36 cellular contexts compared by ENCODE assay signal in the genomic region with DNA sequence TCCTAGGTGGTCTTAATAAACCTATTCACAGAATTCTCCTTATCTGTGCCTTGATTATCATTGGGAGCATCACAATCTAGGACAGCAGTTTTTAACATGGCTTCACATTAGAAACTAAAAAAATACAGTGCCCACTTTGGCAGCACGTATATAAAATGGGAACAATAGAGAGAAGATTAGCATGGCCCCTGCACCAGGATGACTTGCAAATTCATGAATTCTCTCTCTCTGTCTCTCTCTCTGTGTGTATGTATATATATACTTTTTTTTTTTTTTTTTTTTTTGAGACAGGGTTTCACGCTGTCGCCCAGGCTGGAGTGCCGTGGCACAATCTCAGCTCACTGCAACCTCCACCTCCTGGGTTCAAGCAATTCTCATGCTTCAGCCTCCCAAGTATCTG.
"Had no signal": no experiment of that assay in that cellular context is flagged by ENCODE, and none has a peak within 500 bp of the region (broad histone marks: within the 10 kb centered on the region; RNA-seq: fewer than 3 reads in every experiment).

No MANE protein-coding gene starts in this region.

- H3K36me3 ChIP-seq: breast epithelium had no signal

- ATAC-seq: activated CD8-positive, alpha-beta T cell treated with anti-CD3 and anti-CD28 coated beads for 36 hours; activated naive CD4-positive, alpha-beta T cell treated with anti-CD3 and anti-CD28 coated beads, Interleukin-2, amount 50 U/mL, for 72 hours; activated T-cell treated with anti-CD3 and anti-CD28 coated beads, Interleukin-2, amount 50 U/mL, for 4 hours; activated T-cell treated with anti-CD3 and anti-CD28 coated beads, Interleukin-2, amount 50 U/mL, for 72 hours; activated T-helper 17 cell treated with anti-CD3 and anti-CD28 coated beads, Interleukin-2, amount 50 U/mL, for 72 hours; body of pancreas had no signal

- H3K9me3 ChIP-seq: adrenal gland, body of pancreas, breast epithelium had no signal

- H3K27ac Mint-ChIP-seq: activated B cell treated with CpG ODN at 0.5 μM for 24 hours; activated CD4-positive, alpha-beta memory T cell treated with anti-CD3 and anti-CD28 coated beads for 36 hours; activated CD4-positive, alpha-beta T cell treated with anti-CD3 and anti-CD28 coated beads, Interleukin-2, amount 10 ng/mL, durations not matched to agents 7 days and 5 days; activated CD8-positive, alpha-beta T cell treated with anti-CD3 and anti-CD28 coated beads for 36 hours; activated naive CD4-positive, alpha-beta T cell treated with anti-CD3 and anti-CD28 coated beads for 36 hours; activated naive CD8-positive, alpha-beta T cell treated with anti-CD3 and anti-CD28 coated beads for 36 hours; activated T-cell treated with anti-CD3 and anti-CD28 coated beads, Interleukin-2, amount 50 U/mL, for 72 hours; activated T-helper 1 cell treated with anti-CD3 and anti-CD28 coated beads, Interleukin-12 subunit alpha, Interleukin-12 subunit beta, Interleukin-2, Interleukin-4 antibody, amounts not matched to agents 30 ng/mL and 10 ng/mL and 1 ng/mL, durations not matched to agents 14 hours and 24 hours and 36 hours; activated T-helper 17 cell treated with anti-CD3 and anti-CD28 coated beads, Interleukin-2, amount 50 U/mL, for 72 hours; T-helper 1 cell treated with Interleukin-12 subunit alpha and Interleukin-12 subunit beta and Interleukin-4 antibody, amounts not matched to agents 30 μg/mL and 1 μg/mL, for 36 hours; T-helper 2 cell treated with Interferon-gamma antibody and Interleukin-4, amounts not matched to agents 5 μg/mL and 100 μg/mL, for 36 hours had no signal

- H3K4me1 ChIP-seq: breast epithelium had no signal

- DNase-seq: activated B cell treated with CpG ODN at 0.5 μM for 24 hours; activated CD4-positive, alpha-beta memory T cell treated with anti-CD3 and anti-CD28 coated beads for 36 hours; activated CD4-positive, alpha-beta T cell treated with anti-CD3 and anti-CD28 coated beads for 4 hours; activated CD4-positive, alpha-beta T cell treated with anti-CD3 and anti-CD28 coated beads, Interleukin-2, amount 10 ng/mL, durations not matched to agents 7 days and 5 days; activated CD4-positive, alpha-beta T cell treated with anti-CD3 and anti-CD28 coated beads, Interleukin-2, amount 50 U/mL, for 4 hours; activated CD4-positive, CD25-positive, alpha-beta regulatory T cell treated with anti-CD3 and anti-CD28 coated beads, Interleukin-2, amount 50 U/mL, for 72 hours; activated CD8-positive, alpha-beta memory T cell treated with anti-CD3 and anti-CD28 coated beads, Interleukin-2, amount 50 U/mL, for 4 hours; activated CD8-positive, alpha-beta T cell treated with anti-CD3 and anti-CD28 coated beads for 36 hours; activated effector memory CD4-positive, alpha-beta T cell treated with anti-CD3 and anti-CD28 coated beads, Interleukin-2, amount 50 U/mL, for 16 hours; activated gamma-delta T cell treated with Interleukin-2 at 50 U/mL for 16 hours; activated naive CD4-positive, alpha-beta T cell; activated naive CD4-positive, alpha-beta T cell treated with anti-CD3 and anti-CD28 coated beads for 36 hours; activated naive CD4-positive, alpha-beta T cell treated with anti-CD3 and anti-CD28 coated beads, Interleukin-2, amount 50 U/mL, for 16 hours; activated naive CD8-positive, alpha-beta T cell treated with anti-CD3 and anti-CD28 coated beads for 36 hours; activated T-cell treated with anti-CD3 and anti-CD28 coated beads for 4 hours; activated T-cell treated with anti-CD3 and anti-CD28 coated beads, Interleukin-2, amount 50 U/mL, for 1 hour; activated T-cell treated with anti-CD3 and anti-CD28 coated beads, Interleukin-2, amount 50 U/mL, for 4 hours; activated T-cell treated with anti-CD3 and anti-CD28 coated beads, Interleukin-2, amount 50 U/mL, for 72 hours; adrenal gland; amniotic stem cell; aorta; body of pancreas; brain microvascular endothelial cell; central memory CD4-positive, alpha-beta T cell; T-helper 1 cell; T-helper 2 cell; T-helper 9 cell had no signal

- H3K27me3 Mint-ChIP-seq: activated B cell treated with CpG ODN at 0.5 μM for 24 hours; activated CD4-positive, alpha-beta memory T cell treated with anti-CD3 and anti-CD28 coated beads for 36 hours; activated CD4-positive, alpha-beta T cell treated with anti-CD3 and anti-CD28 coated beads, Interleukin-2, amount 10 ng/mL, durations not matched to agents 7 days and 5 days; activated CD8-positive, alpha-beta T cell treated with anti-CD3 and anti-CD28 coated beads for 36 hours; activated naive CD8-positive, alpha-beta T cell treated with anti-CD3 and anti-CD28 coated beads for 36 hours; activated T-helper 17 cell treated with anti-CD3 and anti-CD28 coated beads, Interleukin-2, amount 50 U/mL, for 72 hours had no signal

- H3K9me3 Mint-ChIP-seq: activated B cell treated with CpG ODN at 0.5 μM for 24 hours; activated CD4-positive, alpha-beta memory T cell treated with anti-CD3 and anti-CD28 coated beads for 36 hours; activated CD4-positive, alpha-beta T cell treated with anti-CD3 and anti-CD28 coated beads, Interleukin-2, amount 10 ng/mL, durations not matched to agents 7 days and 5 days; activated CD8-positive, alpha-beta T cell treated with anti-CD3 and anti-CD28 coated beads for 36 hours; activated naive CD4-positive, alpha-beta T cell treated with anti-CD3 and anti-CD28 coated beads for 36 hours; activated naive CD4-positive, alpha-beta T cell treated with anti-CD3 and anti-CD28 coated beads, Interleukin-2, amount 50 U/mL, for 72 hours; activated naive CD8-positive, alpha-beta T cell treated with anti-CD3 and anti-CD28 coated beads for 36 hours; activated T-cell treated with anti-CD3 and anti-CD28 coated beads, Interleukin-2, amount 50 U/mL, for 4 hours; activated T-cell treated with anti-CD3 and anti-CD28 coated beads, Interleukin-2, amount 50 U/mL, for 72 hours; activated T-helper 1 cell treated with anti-CD3 and anti-CD28 coated beads, Interleukin-12 subunit alpha, Interleukin-12 subunit beta, Interleukin-2, Interleukin-4 antibody, amounts not matched to agents 30 ng/mL and 10 ng/mL and 1 ng/mL, durations not matched to agents 14 hours and 24 hours and 36 hours; activated T-helper 17 cell treated with anti-CD3 and anti-CD28 coated beads, Interleukin-2, amount 50 U/mL, for 72 hours; T-helper 1 cell treated with Interleukin-12 subunit alpha and Interleukin-12 subunit beta and Interleukin-4 antibody, amounts not matched to agents 30 μg/mL and 1 μg/mL, for 36 hours; T-helper 2 cell treated with Interferon-gamma antibody and Interleukin-4, amounts not matched to agents 5 μg/mL and 100 μg/mL, for 36 hours had no signal

- H3K27ac ChIP-seq: adrenal gland, body of pancreas, brain microvascular endothelial cell, breast epithelium, VCaP had no signal

- H3K4me3 Mint-ChIP-seq: activated B cell treated with CpG ODN at 0.5 μM for 24 hours; activated CD4-positive, alpha-beta memory T cell treated with anti-CD3 and anti-CD28 coated beads for 36 hours; activated CD4-positive, alpha-beta T cell treated with anti-CD3 and anti-CD28 coated beads, Interleukin-2, amount 10 ng/mL, durations not matched to agents 7 days and 5 days; activated CD8-positive, alpha-beta T cell treated with anti-CD3 and anti-CD28 coated beads for 36 hours; activated naive CD4-positive, alpha-beta T cell treated with anti-CD3 and anti-CD28 coated beads for 36 hours; activated naive CD8-positive, alpha-beta T cell treated with anti-CD3 and anti-CD28 coated beads for 36 hours; activated T-cell treated with anti-CD3 and anti-CD28 coated beads, Interleukin-2, amount 50 U/mL, for 4 hours; activated T-cell treated with anti-CD3 and anti-CD28 coated beads, Interleukin-2, amount 50 U/mL, for 72 hours; activated T-helper 1 cell treated with anti-CD3 and anti-CD28 coated beads, Interleukin-12 subunit alpha, Interleukin-12 subunit beta, Interleukin-2, Interleukin-4 antibody, amounts not matched to agents 30 ng/mL and 10 ng/mL and 1 ng/mL, durations not matched to agents 14 hours and 24 hours and 36 hours; activated T-helper 17 cell treated with anti-CD3 and anti-CD28 coated beads, Interleukin-2, amount 50 U/mL, for 72 hours; T-helper 1 cell treated with Interleukin-12 subunit alpha and Interleukin-12 subunit beta and Interleukin-4 antibody, amounts not matched to agents 30 μg/mL and 1 μg/mL, for 36 hours; T-helper 2 cell treated with Interferon-gamma antibody and Interleukin-4, amounts not matched to agents 5 μg/mL and 100 μg/mL, for 36 hours had no signal

- FAIRE-seq: astrocyte, TTC549 had no signal

- H3K27me3 ChIP-seq: adrenal gland, body of pancreas, brain microvascular endothelial cell, breast epithelium had no signal

- H3K4me1 Mint-ChIP-seq: activated B cell treated with CpG ODN at 0.5 μM for 24 hours; activated CD4-positive, alpha-beta T cell treated with anti-CD3 and anti-CD28 coated beads, Interleukin-2, amount 10 ng/mL, durations not matched to agents 7 days and 5 days; activated naive CD8-positive, alpha-beta T cell treated with anti-CD3 and anti-CD28 coated beads for 36 hours; activated T-helper 17 cell treated with anti-CD3 and anti-CD28 coated beads, Interleukin-2, amount 50 U/mL, for 72 hours had no signal

- H3K4me3 ChIP-seq: adrenal gland, body of pancreas, breast epithelium had no signal
